24 cellular contexts compared by ENCODE assay signal in the genomic region with DNA sequence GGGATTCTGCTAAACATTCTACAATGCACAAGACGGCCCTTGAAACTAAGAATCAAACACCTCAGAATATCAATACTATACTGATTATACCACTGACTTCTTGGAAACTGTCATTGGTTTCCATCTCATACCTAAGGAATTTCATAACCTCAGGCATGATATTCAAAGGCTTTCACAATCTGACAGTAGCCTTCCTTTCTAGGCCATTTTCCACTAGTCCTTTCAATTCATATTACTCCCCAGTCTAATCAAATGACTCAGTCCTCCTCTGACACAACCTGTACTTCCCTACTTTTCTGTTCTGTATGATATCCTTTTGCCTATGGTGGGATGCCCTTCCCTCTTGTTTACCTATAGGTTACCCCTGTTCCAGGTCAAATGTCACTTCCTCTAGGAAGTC. TPM values are rescaled to one million over a fixed set of nuclear protein-coding genes. Genes with fewer than 3 reads are reported as not detected.
A peak's percentile ranks its signal among the peaks of the same experiment; 100 is the strongest.
DNase-seq lines count a peak whose midpoint lies in the region; ATAC-seq and TF ChIP-seq lines count a peak whose summit lies in the region.
"Had no signal": no experiment of that assay in that cellular context is flagged by ENCODE, and none has a peak within 500 bp of the region (broad histone marks: within the 10 kb centered on the region; RNA-seq: fewer than 3 reads in every experiment).

No MANE protein-coding gene starts in this region.

- CTCF ChIA-PET in activated CD8-positive, alpha-beta memory T cell treated with anti-CD3 and anti-CD28 coated beads, Interleukin-2, amount 10 ng/mL, durations not matched to agents 7 days and 5 days (lab: Charles Lee) = no interaction called here

- no peak for TF ChIP-seq POLR2A in ovary (IDR thresholded peaks at IDR 0.05)

- peak overlapping the region; percentile 5 to 35 for H3K27ac ChIP-seq in ascending aorta
- H3K27ac ChIP-seq in ovary = no peak overlapping the region
- H3K27ac ChIP-seq: suprapubic skin had no signal

- TF ChIP-seq CTCF in ascending aorta (IDR thresholded peaks at IDR 0.05) = no peak
- TF ChIP-seq CTCF in fibroblast of the aortic adventitia (IDR thresholded peaks at IDR 0.05; ENCODE audit: insufficient read depth, low read length) = no peak
- no peak for TF ChIP-seq CTCF in ovary (IDR thresholded peaks at IDR 0.05)

- no peak overlapping the region for H3K27ac Mint-ChIP-seq in activated CD8-positive, alpha-beta memory T cell treated with anti-CD3 and anti-CD28 coated beads, Interleukin-2, amount 10 ng/mL, durations not matched to agents 7 days and 5 days
- H3K27ac Mint-ChIP-seq: memory B cell; stimulated activated memory B cell treated with anti-CD40 and anti-IgM and Interleukin-4, amounts not matched to agents 10 μg/mL and 1 μg/mL and 100 μg/mL, for 72 hours; T-helper 2 cell treated with Interferon-gamma antibody and Interleukin-4, amounts not matched to agents 5 μg/mL and 100 μg/mL, for 36 hours had no signal

- H3K4me1 ChIP-seq in ascending aorta = peaks cover 5 to 19% of the 10 kb centered on the region in 2 donors
- H3K4me1 ChIP-seq in ovary (ENCODE audit: insufficient read depth) = no peaks in the 10 kb centered on the region
- H3K4me1 ChIP-seq: BE2C, HAP-1, suprapubic skin had no signal

- 90 to 100% (median 95%) methylated on average over 1 of the region's 1 CpG for WGBS in ovary, 3 donors

- H3K4me1 Mint-ChIP-seq in activated CD8-positive, alpha-beta memory T cell treated with anti-CD3 and anti-CD28 coated beads, Interleukin-2, amount 10 ng/mL, durations not matched to agents 7 days and 5 days = no peaks in the 10 kb centered on the region
- H3K4me1 Mint-ChIP-seq: memory B cell; stimulated activated memory B cell treated with anti-CD40 and anti-IgM and Interleukin-4, amounts not matched to agents 10 μg/mL and 1 μg/mL and 100 μg/mL, for 72 hours had no signal

- H3K9me3 ChIP-seq in ascending aorta (no peaks in the 10 kb centered on the region), ovary (no peaks in the 10 kb centered on the region)
- H3K9me3 ChIP-seq: BE2C, HAP-1, suprapubic skin had no signal

- no peak overlapping the region for H3K4me3 Mint-ChIP-seq in activated CD8-positive, alpha-beta memory T cell treated with anti-CD3 and anti-CD28 coated beads, Interleukin-2, amount 10 ng/mL, durations not matched to agents 7 days and 5 days
- H3K4me3 Mint-ChIP-seq: memory B cell; stimulated activated memory B cell treated with anti-CD40 and anti-IgM and Interleukin-4, amounts not matched to agents 10 μg/mL and 1 μg/mL and 100 μg/mL, for 72 hours; T-helper 2 cell treated with Interferon-gamma antibody and Interleukin-4, amounts not matched to agents 5 μg/mL and 100 μg/mL, for 36 hours had no signal

- H3K4me3 ChIP-seq in ascending aorta (no peak overlapping the region), fibroblast of the aortic adventitia (ENCODE audit: low read depth, low read length) (no peak overlapping the region), ovary (no peak overlapping the region)
- H3K4me3 ChIP-seq: HAP-1, suprapubic skin had no signal

- H3K27me3 ChIP-seq in ascending aorta (no peaks in the 10 kb centered on the region), ovary (no peaks in the 10 kb centered on the region)
- H3K27me3 ChIP-seq: BE2C, suprapubic skin had no signal

- H3K9me3 Mint-ChIP-seq in activated CD8-positive, alpha-beta memory T cell treated with anti-CD3 and anti-CD28 coated beads, Interleukin-2, amount 10 ng/mL, durations not matched to agents 7 days and 5 days (ENCODE audit: low read depth) = no peaks in the 10 kb centered on the region
- H3K9me3 Mint-ChIP-seq: memory B cell; stimulated activated memory B cell treated with anti-CD40 and anti-IgM and Interleukin-4, amounts not matched to agents 10 μg/mL and 1 μg/mL and 100 μg/mL, for 72 hours; T-helper 2 cell treated with Interferon-gamma antibody and Interleukin-4, amounts not matched to agents 5 μg/mL and 100 μg/mL, for 36 hours had no signal

- intact Hi-C loops in ascending aorta (cut with DNase I) = no loop called here
- intact Hi-C loops in ovary (cut with DNase I) = no loop called here

- ATAC-seq in activated CD8-positive, alpha-beta memory T cell treated with anti-CD3 and anti-CD28 coated beads, Interleukin-2, amount 10 ng/mL, durations not matched to agents 7 days and 5 days = no peak

- TF ChIP-seq EP300 in ovary (IDR thresholded peaks at IDR 0.05) = no peak

- H3K27me3 Mint-ChIP-seq in activated CD8-positive, alpha-beta memory T cell treated with anti-CD3 and anti-CD28 coated beads, Interleukin-2, amount 10 ng/mL, durations not matched to agents 7 days and 5 days = peaks cover 7% of the 10 kb centered on the region
- H3K27me3 Mint-ChIP-seq: memory B cell had no signal

- H3K36me3 ChIP-seq in ascending aorta = no peaks in the 10 kb centered on the region
- H3K36me3 ChIP-seq in ovary = no peaks in the 10 kb centered on the region
- H3K36me3 ChIP-seq: BE2C, HAP-1, suprapubic skin had no signal

- DNase-seq in AG08396 (ENCODE audit: low spot score) = peak; percentile 20
- peak; percentile 5 for DNase-seq in HT1080 (ENCODE audit: low read depth)
- DNase-seq in ascending aorta (ENCODE audit: low spot score in 2 of 2) = no peak
- peak; percentile 61 for DNase-seq in fibroblast of the aortic adventitia (ENCODE audit: low read depth)
- DNase-seq in ovary = no peak
- no peak for DNase-seq in activated CD8-positive, alpha-beta memory T cell treated with anti-CD3 and anti-CD28 coated beads, Interleukin-2, amount 10 ng/mL, durations not matched to agents 7 days and 5 days
- DNase-seq in HUDEP-2 (lab: John Stamatoyannopoulos, UW; ENCODE audit: unreplicated experiment in 76 of 76) = no peak
- no peak for DNase-seq in cortex of kidney (lab: John Stamatoyannopoulos, UW)
- DNase-seq: activated CD4-positive, alpha-beta T cell treated with anti-CD3 and anti-CD28 coated beads for 4 hours; activated gamma-delta T cell treated with Interleukin-2 at 50 U/mL for 16 hours; BE2C; DMS153; hippocampal formation; KG1; NCI-H1436; NCI-H2107; NCI-H446 treated with DMSO at 0.1 percent for 48 hours; NCI-H82; stimulated activated CD4-positive, alpha-beta T cell treated with anti-CD3 and anti-CD28 coated beads, Interleukin-4, amount 100 ng/mL, for 4 hours had no signal

- no peaks in the 10 kb centered on the region for H3K36me3 Mint-ChIP-seq in activated CD8-positive, alpha-beta memory T cell treated with anti-CD3 and anti-CD28 coated beads, Interleukin-2, amount 10 ng/mL, durations not matched to agents 7 days and 5 days
- H3K36me3 Mint-ChIP-seq: memory B cell; stimulated activated memory B cell treated with anti-CD40 and anti-IgM and Interleukin-4, amounts not matched to agents 10 μg/mL and 1 μg/mL and 100 μg/mL, for 72 hours had no signal

RNA-seq across cellular contexts. Expression of gene CSTF2T, which starts 48.3 kb away (rescaled TPM):
- 29.9 and 31.1 TPM in 2 replicates for total RNA-seq in HT1080 (2014; rRNA removed; shearing (Covaris generic))
- polyA plus RNA-seq in HT1080 (2015; cell fraction: cytosol; rRNA removed) = 20.7 and 21.1 TPM in 2 replicates
- polyA plus RNA-seq in HT1080 (2015; cell fraction: nucleus; rRNA removed) = 38.5 and 44.5 TPM in 2 replicates
- total RNA-seq in ascending aorta (11.6 TPM), fibroblast of the aortic adventitia (ENCODE audit: low replicate concordance) (19.1 and 29.1 TPM in 2 replicates), ovary (10 to 100 TPM; 18.0 to 38.2 (median 30.7) TPM)
- polyA plus RNA-seq in ovary = 10 to 100 TPM; 14.3 to 26.9 TPM
- total RNA-seq in activated CD8-positive, alpha-beta memory T cell treated with anti-CD3 and anti-CD28 coated beads, Interleukin-2, amount 10 ng/mL, durations not matched to agents 7 days and 5 days = 10 to 100 TPM; 36.9 to 39.3 TPM

Comparison
In these comparisons a context has a peak if more than half of its experiments do, and no peak if none do; other contexts are left out.
1. DNase-seq: peak in AG08396 (single experiment), HT1080 (single experiment) and fibroblast of the aortic adventitia (single experiment); none in ascending aorta (0 of 2), ovary (0 of 5), activated CD8-positive, alpha-beta memory T cell treated with anti-CD3 and anti-CD28 coated beads, Interleukin-2, amount 10 ng/mL, durations not matched to agents 7 days and 5 days (single experiment), HUDEP-2 (0 of 76) and cortex of kidney (single experiment).
2. H3K27ac ChIP-seq: peak in ascending aorta (2 of 2); none in ovary (0 of 2).